In the genomic region with DNA sequence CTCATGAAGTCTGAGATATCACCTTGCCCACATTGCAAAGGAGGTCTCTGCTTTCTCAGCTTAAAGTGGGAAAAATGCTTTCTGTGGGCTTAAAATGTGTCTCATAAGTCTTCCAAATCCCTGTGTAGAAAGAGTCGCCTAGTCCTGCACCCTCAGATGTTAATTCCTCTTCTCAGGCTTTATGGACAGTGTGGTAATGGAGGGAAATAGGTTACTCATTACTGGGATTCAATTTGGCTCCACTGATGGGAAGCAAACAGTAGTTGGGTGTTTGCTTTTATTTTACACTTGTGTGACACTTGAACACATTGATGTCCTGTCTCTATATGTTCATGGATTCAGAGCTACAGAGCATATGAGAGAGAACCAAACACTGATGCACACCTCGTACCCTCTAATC, we compare ENCODE assay signal across 20 cellular contexts. TPM values are rescaled to one million over a fixed set of nuclear protein-coding genes. Genes with fewer than 3 reads are reported as not detected.
DNase-seq lines count a peak whose midpoint lies in the region; ATAC-seq, FAIRE-seq and TF ChIP-seq lines count a peak whose summit lies in the region.
"Had no signal": no experiment of that assay in that cellular context is flagged by ENCODE, and none has a peak within 500 bp of the region (broad histone marks: within the 10 kb centered on the region; RNA-seq: fewer than 3 reads in every experiment).

No MANE protein-coding gene starts in this region.

- H3K79me2 ChIP-seq in Loucy (ENCODE audit: insufficient read depth, low read length): peaks cover 5% of the 10 kb centered on the region; the same call in 1 of the 2 replicates

- H3K9me2 ChIP-seq in Loucy (replicated peaks; ENCODE audit: low read depth, low read length): no peaks in the 10 kb centered on the region

- peak overlapping the region; percentile 14 for H3K4me2 ChIP-seq in Loucy (ENCODE audit: low read depth, low read length, poor library complexity, severe bottlenecking)

- H4K20me1 ChIP-seq in Loucy (ENCODE audit: insufficient read depth, low read length, poor library complexity, severe bottlenecking): no peaks in the 10 kb centered on the region

- peak; percentile 75 for FAIRE-seq in RCC 7860 (lab: Jason Lieb, UNC)
- FAIRE-seq: D721Med had no signal

- no peak overlapping the region for H3K4me3 ChIP-seq in Loucy (ENCODE audit: low read length, poor library complexity, severe bottlenecking)
- H3K4me3 ChIP-seq: SJSA1 had no signal

- peaks cover 25% of the 10 kb centered on the region for H3K4me1 ChIP-seq in Loucy (ENCODE audit: insufficient read depth, low read length, poor library complexity, severe bottlenecking)

- intact Hi-C loops in cardiac septum (cut with DNase I): no loop called here

- H3K36me3 ChIP-seq in Loucy (ENCODE audit: insufficient read depth, low read length): no peaks in the 10 kb centered on the region
- H3K36me3 ChIP-seq: SJSA1 had no signal

- no peaks in the 10 kb centered on the region for H3K27me3 Mint-ChIP-seq in nephron (ENCODE audit: low read depth)

- ATAC-seq in HG03439 (IDR thresholded peaks at IDR 0.05; ENCODE audit: unreplicated experiment): no peak
- ATAC-seq: Panc1 had no signal

- TF ChIP-seq CTCF in Loucy (conservative IDR thresholded peaks at IDR 0.05; ENCODE audit: low read length): no peak
- no peak for TF ChIP-seq CTCF in nephron (IDR thresholded peaks at IDR 0.05; ENCODE audit: unreplicated experiment in 3 of 3)

- H3K9me3 ChIP-seq in Loucy (ENCODE audit: insufficient read depth, low read depth, low read length): no peaks in the 10 kb centered on the region; the same call in 1 of the 2 replicates

- H2AFZ ChIP-seq in Loucy (ENCODE audit: low read length): no peak overlapping the region

- no peaks in the 10 kb centered on the region for H3K9me3 Mint-ChIP-seq in nephron

- H3K27ac Mint-ChIP-seq in nephron: peak overlapping the region; percentile 20 to 59 (median 28)

- peak; percentile 10 for DNase-seq in RCC 7860 (ENCODE audit: low spot score)
- peak; percentile 27 for DNase-seq in kidney tubule cell (ENCODE audit: low spot score)
- DNase-seq in GOT3 (lab: John Stamatoyannopoulos, UW): no peak
- no peak for DNase-seq in cardiac septum (ENCODE audit: low spot score)
- DNase-seq: AML-193, DMS79 treated with DMSO at 0.1 percent for 48 hours, IMR-90, Karpas-422, MM.1S, NCI-H1092 treated with DMSO at 0.1 percent for 48 hours, NCI-H2081 treated with DMSO at 0.1 percent for 48 hours, NCI-H510A, NCI-H774 had no signal

- H3F3A ChIP-seq in Loucy (ENCODE audit: low read depth): no peaks in the 10 kb centered on the region

- H3K4me3 Mint-ChIP-seq in nephron: no peak overlapping the region

- H3K36me3 Mint-ChIP-seq in nephron (ENCODE audit: low read depth): peaks cover 25% of the 10 kb centered on the region

- H3K27me3 ChIP-seq in Loucy (ENCODE audit: insufficient read depth, low read length, poor library complexity, severe bottlenecking): no peaks in the 10 kb centered on the region
- H3K27me3 ChIP-seq: SJSA1 had no signal

- H3K9ac ChIP-seq in Loucy (ENCODE audit: low read depth, low read length, poor library complexity, severe bottlenecking): no peak overlapping the region

- peaks cover 41% of the 10 kb centered on the region for H3K4me1 Mint-ChIP-seq in nephron

RNA-seq across cellular contexts. Expression of a gene that starts 8.5 kb away (rescaled TPM):
- 34.3 TPM for total RNA-seq in cardiac septum
- total RNA-seq: HT-29 had no signal

Comparison
In these comparisons a context has a peak if more than half of its experiments do, and no peak if none do; other contexts are left out.
1. DNase-seq: peak in RCC 7860 (single experiment) and kidney tubule cell (single experiment); none in GOT3 (single experiment) and cardiac septum (single experiment).